In the genomic region with DNA sequence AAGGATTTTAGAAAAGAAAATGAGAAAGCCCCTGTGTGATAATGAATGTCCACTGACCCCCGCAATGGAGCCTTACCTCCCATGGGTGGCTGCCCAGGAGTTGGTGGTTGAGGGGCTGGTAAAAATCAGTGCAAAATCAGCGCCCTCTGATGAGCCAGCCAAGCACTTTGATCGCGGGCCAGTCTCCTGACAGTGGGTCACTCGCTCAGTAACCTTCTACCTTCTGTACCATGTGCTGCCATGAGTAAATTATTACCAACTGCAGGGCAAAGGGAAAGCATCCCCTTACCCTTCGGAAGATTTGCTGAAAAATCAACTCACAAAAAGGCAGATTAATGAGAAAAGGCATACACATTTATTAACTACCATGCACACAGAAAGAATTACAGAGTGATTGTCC, we compare ENCODE assay signal across 25 cellular contexts.
"Had no signal": no experiment of that assay in that cellular context is flagged by ENCODE, and none has a peak within 500 bp of the region (broad histone marks: within the 10 kb centered on the region; RNA-seq: fewer than 3 reads in every experiment).

No MANE protein-coding gene starts in this region.

- H3K9me3 Mint-ChIP-seq: activated CD4-positive, alpha-beta T cell treated with anti-CD3 and anti-CD28 coated beads, Interleukin-2, amount 10 ng/mL, durations not matched to agents 7 days and 5 days; activated naive CD4-positive, alpha-beta T cell treated with anti-CD3 and anti-CD28 coated beads, Interleukin-2, amount 10 ng/mL, durations not matched to agents 7 days and 5 days; activated naive CD8-positive, alpha-beta T cell treated with anti-CD3 and anti-CD28 coated beads, Interleukin-2, amount 50 U/mL, for 24 hours; activated T-cell treated with anti-CD3 and anti-CD28 coated beads, Interleukin-2, amount 50 U/mL, for 4 hours; stimulated activated naive CD8-positive, alpha-beta T cell treated with anti-CD3 and anti-CD28 coated beads, Interleukin-15, amount 100 ng/mL, for 72 hours had no signal

- H3K27ac Mint-ChIP-seq: activated CD4-positive, alpha-beta T cell treated with anti-CD3 and anti-CD28 coated beads, Interleukin-2, amount 10 ng/mL, durations not matched to agents 7 days and 5 days; activated CD8-positive, alpha-beta T cell treated with anti-CD3 and anti-CD28 coated beads, Interleukin-2, amount 10 ng/mL, durations not matched to agents 7 days and 5 days; activated naive CD4-positive, alpha-beta T cell treated with anti-CD3 and anti-CD28 coated beads, Interleukin-2, amount 10 ng/mL, durations not matched to agents 7 days and 5 days; activated naive CD8-positive, alpha-beta T cell treated with anti-CD3 and anti-CD28 coated beads, Interleukin-2, amount 50 U/mL, for 24 hours; endodermal cell; natural killer cell treated with Interleukin-12 subunit alpha and Interleukin-12 subunit beta and Interleukin-15 and Interleukin-18, amount 100 ng/mL, for 72 hours; progenitor cell of endocrine pancreas; stimulated activated naive CD8-positive, alpha-beta T cell treated with anti-CD3 and anti-CD28 coated beads, Interleukin-15, amount 100 ng/mL, for 72 hours had no signal

- DNase-seq: activated CD4-positive, alpha-beta T cell treated with anti-CD3 and anti-CD28 coated beads, Interleukin-2, amount 10 ng/mL, durations not matched to agents 7 days and 5 days; activated CD8-positive, alpha-beta T cell treated with anti-CD3 and anti-CD28 coated beads, Interleukin-2, amount 10 ng/mL, durations not matched to agents 7 days and 5 days; activated naive CD4-positive, alpha-beta T cell treated with anti-CD3 and anti-CD28 coated beads, Interleukin-2, amount 10 ng/mL, durations not matched to agents 7 days and 5 days; activated naive CD8-positive, alpha-beta T cell treated with anti-CD3 and anti-CD28 coated beads, Interleukin-2, amount 50 U/mL, for 24 hours; activated T-cell treated with anti-CD3 and anti-CD28 coated beads, Interleukin-2, amount 50 U/mL, for 4 hours; anterior cingulate cortex; brain microvascular endothelial cell; central memory CD4-positive, alpha-beta T cell; dorsolateral prefrontal cortex; endodermal cell; foreskin keratinocyte; hypothalamus; islet precursor cell; mesendoderm; occipital lobe; stimulated activated CD4-positive, alpha-beta T cell treated with anti-CD3 and anti-CD28 coated beads, Interleukin-4, amount 100 ng/mL, for 1 hour; stimulated activated naive CD8-positive, alpha-beta T cell treated with anti-CD3 and anti-CD28 coated beads, Interleukin-15, amount 100 ng/mL, for 72 hours; T-helper 1 cell had no signal

- H3K27me3 Mint-ChIP-seq: activated CD4-positive, alpha-beta T cell treated with anti-CD3 and anti-CD28 coated beads, Interleukin-2, amount 10 ng/mL, durations not matched to agents 7 days and 5 days; progenitor cell of endocrine pancreas; type B pancreatic cell had no signal

- H3K4me1 Mint-ChIP-seq: activated CD4-positive, alpha-beta T cell treated with anti-CD3 and anti-CD28 coated beads, Interleukin-2, amount 10 ng/mL, durations not matched to agents 7 days and 5 days; activated naive CD4-positive, alpha-beta T cell treated with anti-CD3 and anti-CD28 coated beads, Interleukin-2, amount 10 ng/mL, durations not matched to agents 7 days and 5 days; activated naive CD8-positive, alpha-beta T cell treated with anti-CD3 and anti-CD28 coated beads, Interleukin-2, amount 50 U/mL, for 24 hours; stimulated activated naive CD8-positive, alpha-beta T cell treated with anti-CD3 and anti-CD28 coated beads, Interleukin-15, amount 100 ng/mL, for 72 hours had no signal

- FAIRE-seq: colon had no signal

- ATAC-seq: activated CD4-positive, CD25-positive, alpha-beta regulatory T cell treated with anti-CD3 and anti-CD28 coated beads, Interleukin-2, amount 50 U/mL, for 24 hours; activated CD8-positive, alpha-beta T cell treated with anti-CD3 and anti-CD28 coated beads, Interleukin-2, amount 10 ng/mL, durations not matched to agents 7 days and 5 days; activated naive CD8-positive, alpha-beta T cell treated with anti-CD3 and anti-CD28 coated beads, Interleukin-2, amount 50 U/mL, for 24 hours; activated T-cell treated with anti-CD3 and anti-CD28 coated beads, Interleukin-2, amount 50 U/mL, for 4 hours; foreskin keratinocyte; natural killer cell treated with Interleukin-12 subunit alpha and Interleukin-12 subunit beta and Interleukin-15 and Interleukin-18, amount 100 ng/mL, for 72 hours; stimulated activated naive CD8-positive, alpha-beta T cell treated with anti-CD3 and anti-CD28 coated beads, Interleukin-15, amount 100 ng/mL, for 72 hours had no signal

- H3K4me3 ChIP-seq: dorsolateral prefrontal cortex, smooth muscle cell had no signal

- H3K36me3 ChIP-seq: brain microvascular endothelial cell had no signal

- H3K27ac ChIP-seq: brain microvascular endothelial cell, epithelial cell of prostate, foreskin keratinocyte had no signal

- H3K27me3 ChIP-seq: brain microvascular endothelial cell, dorsolateral prefrontal cortex, foreskin keratinocyte had no signal

- H3K4me3 Mint-ChIP-seq: activated CD4-positive, alpha-beta T cell treated with anti-CD3 and anti-CD28 coated beads, Interleukin-2, amount 10 ng/mL, durations not matched to agents 7 days and 5 days; activated CD8-positive, alpha-beta T cell treated with anti-CD3 and anti-CD28 coated beads, Interleukin-2, amount 10 ng/mL, durations not matched to agents 7 days and 5 days; activated naive CD4-positive, alpha-beta T cell treated with anti-CD3 and anti-CD28 coated beads, Interleukin-2, amount 10 ng/mL, durations not matched to agents 7 days and 5 days; activated naive CD8-positive, alpha-beta T cell treated with anti-CD3 and anti-CD28 coated beads, Interleukin-2, amount 50 U/mL, for 24 hours; activated T-cell treated with anti-CD3 and anti-CD28 coated beads, Interleukin-2, amount 50 U/mL, for 4 hours; endodermal cell; natural killer cell treated with Interleukin-12 subunit alpha and Interleukin-12 subunit beta and Interleukin-15 and Interleukin-18, amount 100 ng/mL, for 72 hours; stimulated activated naive CD8-positive, alpha-beta T cell treated with anti-CD3 and anti-CD28 coated beads, Interleukin-15, amount 100 ng/mL, for 72 hours had no signal

- H3K36me3 Mint-ChIP-seq: activated naive CD4-positive, alpha-beta T cell treated with anti-CD3 and anti-CD28 coated beads, Interleukin-2, amount 10 ng/mL, durations not matched to agents 7 days and 5 days; natural killer cell treated with Interleukin-12 subunit alpha and Interleukin-12 subunit beta and Interleukin-15 and Interleukin-18, amount 100 ng/mL, for 72 hours had no signal
